In the genomic region with DNA sequence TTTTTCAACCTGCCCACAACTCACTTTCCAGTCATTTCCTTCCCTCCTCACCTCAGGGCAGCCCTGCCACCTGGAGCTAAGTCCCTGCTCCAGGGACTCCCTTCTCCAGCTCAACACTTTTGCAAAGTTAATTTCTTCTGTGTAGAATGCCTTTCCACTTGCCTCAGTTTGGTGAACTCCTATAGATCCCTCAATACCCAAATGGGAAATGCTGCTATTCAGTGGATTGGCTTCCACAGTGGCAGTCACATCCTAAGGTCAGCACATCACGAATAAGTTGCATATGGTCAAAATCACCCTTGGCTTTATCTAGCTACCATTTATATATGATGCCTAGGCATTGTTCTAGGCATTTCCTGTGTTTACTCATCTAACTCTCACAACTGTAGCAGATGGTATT, we compare ENCODE assay signal across 1 cellular context.
TF ChIP-seq lines count a peak whose summit lies in the region.

No MANE protein-coding gene starts in this region.

TF ChIP-seq in WTC11, 78 proteins besides CTCF, POLR2A, EP300 and RAD21 (continued from another document):
- TF ChIP-seq, protein P1, sequence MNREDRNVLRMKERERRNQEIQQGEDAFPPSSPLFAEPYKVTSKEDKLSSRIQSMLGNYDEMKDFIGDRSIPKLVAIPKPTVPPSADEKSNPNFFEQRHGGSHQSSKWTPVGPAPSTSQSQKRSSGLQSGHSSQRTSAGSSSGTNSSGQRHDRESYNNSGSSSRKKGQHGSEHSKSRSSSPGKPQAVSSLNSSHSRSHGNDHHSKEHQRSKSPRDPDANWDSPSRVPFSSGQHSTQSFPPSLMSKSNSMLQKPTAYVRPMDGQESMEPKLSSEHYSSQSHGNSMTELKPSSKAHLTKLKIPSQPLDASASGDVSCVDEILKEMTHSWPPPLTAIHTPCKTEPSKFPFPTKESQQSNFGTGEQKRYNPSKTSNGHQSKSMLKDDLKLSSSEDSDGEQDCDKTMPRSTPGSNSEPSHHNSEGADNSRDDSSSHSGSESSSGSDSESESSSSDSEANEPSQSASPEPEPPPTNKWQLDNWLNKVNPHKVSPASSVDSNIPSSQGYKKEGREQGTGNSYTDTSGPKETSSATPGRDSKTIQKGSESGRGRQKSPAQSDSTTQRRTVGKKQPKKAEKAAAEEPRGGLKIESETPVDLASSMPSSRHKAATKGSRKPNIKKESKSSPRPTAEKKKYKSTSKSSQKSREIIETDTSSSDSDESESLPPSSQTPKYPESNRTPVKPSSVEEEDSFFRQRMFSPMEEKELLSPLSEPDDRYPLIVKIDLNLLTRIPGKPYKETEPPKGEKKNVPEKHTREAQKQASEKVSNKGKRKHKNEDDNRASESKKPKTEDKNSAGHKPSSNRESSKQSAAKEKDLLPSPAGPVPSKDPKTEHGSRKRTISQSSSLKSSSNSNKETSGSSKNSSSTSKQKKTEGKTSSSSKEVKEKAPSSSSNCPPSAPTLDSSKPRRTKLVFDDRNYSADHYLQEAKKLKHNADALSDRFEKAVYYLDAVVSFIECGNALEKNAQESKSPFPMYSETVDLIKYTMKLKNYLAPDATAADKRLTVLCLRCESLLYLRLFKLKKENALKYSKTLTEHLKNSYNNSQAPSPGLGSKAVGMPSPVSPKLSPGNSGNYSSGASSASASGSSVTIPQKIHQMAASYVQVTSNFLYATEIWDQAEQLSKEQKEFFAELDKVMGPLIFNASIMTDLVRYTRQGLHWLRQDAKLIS (CRISPR knock-in tag; IDR thresholded peaks at IDR 0.05; ENCODE audit: borderline replicate concordance): no peak
- TF ChIP-seq KAT7 (CRISPR knock-in tag; IDR thresholded peaks at IDR 0.05; ENCODE audit: borderline replicate concordance) (no peak), ZNF232 (CRISPR knock-in tag; IDR thresholded peaks at IDR 0.05) (no peak), NFE2L1 (CRISPR knock-in tag; IDR thresholded peaks at IDR 0.05) (no peak), ZNF121 (CRISPR knock-in tag; IDR thresholded peaks at IDR 0.05) (no peak), FOXJ3 (CRISPR knock-in tag; IDR thresholded peaks at IDR 0.05; ENCODE audit: borderline replicate concordance) (no peak), OVOL2 (CRISPR knock-in tag; IDR thresholded peaks at IDR 0.05; ENCODE audit: borderline replicate concordance) (no peak), TP53 (CRISPR knock-in tag; IDR thresholded peaks at IDR 0.05) (no peak), TEAD1 (CRISPR knock-in tag; IDR thresholded peaks at IDR 0.05) (no peak), ZNF138 (CRISPR knock-in tag; conservative IDR thresholded peaks at IDR 0.05) (no peak), IRF2 (CRISPR knock-in tag; IDR thresholded peaks at IDR 0.05; ENCODE audit: borderline replicate concordance, low read depth) (no peak)
- TF ChIP-seq, protein P2, sequence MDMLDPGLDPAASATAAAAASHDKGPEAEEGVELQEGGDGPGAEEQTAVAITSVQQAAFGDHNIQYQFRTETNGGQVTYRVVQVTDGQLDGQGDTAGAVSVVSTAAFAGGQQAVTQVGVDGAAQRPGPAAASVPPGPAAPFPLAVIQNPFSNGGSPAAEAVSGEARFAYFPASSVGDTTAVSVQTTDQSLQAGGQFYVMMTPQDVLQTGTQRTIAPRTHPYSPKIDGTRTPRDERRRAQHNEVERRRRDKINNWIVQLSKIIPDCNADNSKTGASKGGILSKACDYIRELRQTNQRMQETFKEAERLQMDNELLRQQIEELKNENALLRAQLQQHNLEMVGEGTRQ (CRISPR knock-in tag; IDR thresholded peaks at IDR 0.05): no peak
- TF ChIP-seq, protein P3, sequence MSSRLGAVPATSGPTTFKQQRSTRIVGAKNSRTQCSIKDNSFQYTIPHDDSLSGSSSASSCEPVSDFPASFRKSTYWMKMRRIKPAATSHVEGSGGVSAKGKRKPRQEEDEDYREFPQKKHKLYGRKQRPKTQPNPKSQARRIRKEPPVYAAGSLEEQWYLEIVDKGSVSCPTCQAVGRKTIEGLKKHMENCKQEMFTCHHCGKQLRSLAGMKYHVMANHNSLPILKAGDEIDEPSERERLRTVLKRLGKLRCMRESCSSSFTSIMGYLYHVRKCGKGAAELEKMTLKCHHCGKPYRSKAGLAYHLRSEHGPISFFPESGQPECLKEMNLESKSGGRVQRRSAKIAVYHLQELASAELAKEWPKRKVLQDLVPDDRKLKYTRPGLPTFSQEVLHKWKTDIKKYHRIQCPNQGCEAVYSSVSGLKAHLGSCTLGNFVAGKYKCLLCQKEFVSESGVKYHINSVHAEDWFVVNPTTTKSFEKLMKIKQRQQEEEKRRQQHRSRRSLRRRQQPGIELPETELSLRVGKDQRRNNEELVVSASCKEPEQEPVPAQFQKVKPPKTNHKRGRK (CRISPR knock-in tag; IDR thresholded peaks at IDR 0.05; ENCODE audit: borderline replicate concordance): no peak
- TF ChIP-seq, protein P4, sequence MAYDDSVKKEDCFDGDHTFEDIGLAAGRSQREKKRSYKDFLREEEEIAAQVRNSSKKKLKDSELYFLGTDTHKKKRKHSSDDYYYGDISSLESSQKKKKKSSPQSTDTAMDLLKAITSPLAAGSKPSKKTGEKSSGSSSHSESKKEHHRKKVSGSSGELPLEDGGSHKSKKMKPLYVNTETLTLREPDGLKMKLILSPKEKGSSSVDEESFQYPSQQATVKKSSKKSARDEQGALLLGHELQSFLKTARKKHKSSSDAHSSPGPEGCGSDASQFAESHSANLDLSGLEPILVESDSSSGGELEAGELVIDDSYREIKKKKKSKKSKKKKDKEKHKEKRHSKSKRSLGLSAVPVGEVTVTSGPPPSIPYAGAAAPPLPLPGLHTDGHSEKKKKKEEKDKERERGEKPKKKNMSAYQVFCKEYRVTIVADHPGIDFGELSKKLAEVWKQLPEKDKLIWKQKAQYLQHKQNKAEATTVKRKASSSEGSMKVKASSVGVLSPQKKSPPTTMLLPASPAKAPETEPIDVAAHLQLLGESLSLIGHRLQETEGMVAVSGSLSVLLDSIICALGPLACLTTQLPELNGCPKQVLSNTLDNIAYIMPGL (CRISPR knock-in tag; IDR thresholded peaks at IDR 0.05): no peak
